ENCODE assay signal across 1 cellular context in genomic region chr2:132969371-132969985, GRCh38.
TF ChIP-seq lines count a peak whose summit lies in the region.

No MANE protein-coding gene starts in this region.

TF ChIP-seq in GM23338, 12 proteins besides CTCF, POLR2A, EP300 and RAD21 (continued from another document):
- no peak for TF ChIP-seq ZNF462 (CRISPR knock-in tag; IDR thresholded peaks at IDR 0.05)
